ENCODE assay signal across 18 cellular contexts in the genomic region with DNA sequence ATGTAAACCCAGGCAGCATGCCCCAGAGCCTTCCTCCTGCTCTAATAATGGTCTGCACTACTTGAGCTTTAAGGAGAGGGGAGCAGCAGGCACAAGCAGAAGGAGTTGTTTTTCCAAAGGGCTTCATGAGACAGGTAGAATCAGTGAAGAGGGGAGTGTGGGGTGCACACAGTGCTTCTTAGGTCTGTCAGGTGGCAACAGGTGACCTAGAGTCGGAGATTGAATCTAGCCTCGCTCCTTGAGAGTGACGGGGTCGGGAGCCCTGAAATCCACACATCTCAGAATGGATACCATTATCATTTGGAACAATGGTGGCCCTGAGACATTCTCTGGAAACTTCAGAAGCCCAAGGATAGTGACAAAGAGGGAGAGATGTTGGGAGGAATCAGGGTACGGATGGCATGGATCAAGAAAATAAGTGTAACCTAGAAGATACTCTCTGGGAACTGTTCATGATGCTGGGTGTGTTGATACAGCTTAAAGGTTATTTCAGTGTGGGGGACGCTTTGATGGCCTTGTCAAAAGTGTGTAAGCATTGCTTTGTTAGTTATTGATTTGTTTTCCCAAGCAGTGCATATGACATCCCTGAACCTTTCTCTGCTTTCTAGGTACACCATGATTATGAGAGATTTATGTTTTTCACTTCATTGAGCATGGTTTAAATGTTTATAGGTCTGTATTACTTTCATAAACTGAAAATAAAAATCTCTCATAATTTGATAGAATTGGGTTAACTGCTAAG.
DNase-seq lines count a peak whose midpoint lies in the region; ATAC-seq, FAIRE-seq and TF ChIP-seq lines count a peak whose summit lies in the region.
"Had no signal": no experiment of that assay in that cellular context is flagged by ENCODE, and none has a peak within 500 bp of the region (broad histone marks: within the 10 kb centered on the region; RNA-seq: fewer than 3 reads in every experiment).

No MANE protein-coding gene starts in this region.

- H2AFZ ChIP-seq in OCI-LY7 (ENCODE audit: low read length), result no peak overlapping the region

- no peaks in the 10 kb centered on the region for H3K36me3 ChIP-seq in bronchial epithelial cell (ENCODE audit: control insufficient read depth, insufficient read depth, low read length)
- no peaks in the 10 kb centered on the region for H3K36me3 ChIP-seq in aorta (ENCODE audit: control insufficient read depth in 1 of 2, insufficient read depth in 2 of 2, low read length in 1 of 2)
- H3K36me3 ChIP-seq in OCI-LY7 (ENCODE audit: insufficient read depth, low read length), result no peaks in the 10 kb centered on the region
- H3K36me3 ChIP-seq: HAP-1 had no signal

- no peak overlapping the region for H3K4me3 Mint-ChIP-seq in stimulated activated naive CD8-positive, alpha-beta T cell treated with anti-CD3 and anti-CD28 coated beads, Interleukin-15, amount 100 ng/mL, for 72 hours
- H3K4me3 Mint-ChIP-seq: CD4-positive, alpha-beta memory T cell had no signal

- peaks cover 2% of the 10 kb centered on the region for H3K9me3 ChIP-seq in aorta (ENCODE audit: control insufficient read depth, low read length)
- H3K9me3 ChIP-seq in OCI-LY7 (ENCODE audit: low read length), result no peaks in the 10 kb centered on the region
- H3K9me3 ChIP-seq: HAP-1 had no signal

- CTCF ChIA-PET in OCI-LY7 (lab: Charles Lee; ENCODE audit: unreplicated experiment), result no interaction called here

- peak; percentile 60 for FAIRE-seq in bronchial epithelial cell (lab: Jason Lieb, UNC)
- FAIRE-seq: GM12891, GM18507, H54 had no signal

- intact Hi-C loops in aorta (cut with DNase I), result no loop called here
- intact Hi-C loops in OCI-LY7 (cut with micrococcal nuclease; ENCODE audit: unreplicated experiment), result no loop called here

- no peak overlapping the region for H3K27ac ChIP-seq in aorta (ENCODE audit: low read depth in 1 of 2, low read length in 2 of 2)
- H3K27ac ChIP-seq in OCI-LY7 (ENCODE audit: low read depth, low read length, poor library complexity, severe bottlenecking), result no peak overlapping the region

- H3K27ac Mint-ChIP-seq in stimulated activated naive CD8-positive, alpha-beta T cell treated with anti-CD3 and anti-CD28 coated beads, Interleukin-15, amount 100 ng/mL, for 72 hours, result no peak overlapping the region
- H3K27ac Mint-ChIP-seq: CD4-positive, alpha-beta memory T cell had no signal

- BruUV-seq in OCI-LY7 (replicated peaks; lab: Mats Ljungman, UMichigan), result no TSS peak

- H3K4me1 ChIP-seq in aorta (ENCODE audit: control insufficient read depth in 1 of 2, insufficient read depth in 2 of 2, low read length in 2 of 2), result no peaks in the 10 kb centered on the region
- H3K4me1 ChIP-seq in OCI-LY7 (ENCODE audit: insufficient read depth, low read length, poor library complexity, severe bottlenecking), result no peaks in the 10 kb centered on the region
- H3K4me1 ChIP-seq: HAP-1 had no signal

- H3K9me3 Mint-ChIP-seq in stimulated activated naive CD8-positive, alpha-beta T cell treated with anti-CD3 and anti-CD28 coated beads, Interleukin-15, amount 100 ng/mL, for 72 hours, result no peaks in the 10 kb centered on the region
- H3K9me3 Mint-ChIP-seq: CD4-positive, alpha-beta memory T cell had no signal

- H3K9me2 ChIP-seq in OCI-LY7 (ENCODE audit: insufficient read depth, low read length), result no peaks in the 10 kb centered on the region

- H3K27me3 ChIP-seq in bronchial epithelial cell (ENCODE audit: control insufficient read depth, insufficient read depth, low read length) (no peaks in the 10 kb centered on the region), aorta (ENCODE audit: control insufficient read depth in 1 of 2, insufficient read depth in 2 of 2, low read length in 1 of 2) (peaks cover 0 to 3% of the 10 kb centered on the region in 2 donors)

- peak; percentile 26 for ATAC-seq in stimulated activated naive CD8-positive, alpha-beta T cell treated with anti-CD3 and anti-CD28 coated beads, Interleukin-15, amount 100 ng/mL, for 72 hours
- no peak for ATAC-seq in stimulated activated naive CD8-positive, alpha-beta T cell treated with anti-CD3 and anti-CD28 coated beads, Interleukin-15, Interleukin-2, amounts not matched to agents 100 U/mL and 50 U/mL, for 24 hours
- ATAC-seq in aorta (ENCODE audit: low FRiP score), result peak; percentile 41

- no peaks in the 10 kb centered on the region for H3K4me1 Mint-ChIP-seq in stimulated activated naive CD8-positive, alpha-beta T cell treated with anti-CD3 and anti-CD28 coated beads, Interleukin-15, amount 100 ng/mL, for 72 hours

- H3K4me3 ChIP-seq in bronchial epithelial cell (ENCODE audit: low read depth, low read length), result no peak overlapping the region
- H3K4me3 ChIP-seq in aorta (ENCODE audit: low read length in 2 of 2), result no peak overlapping the region
- no peak overlapping the region for H3K4me3 ChIP-seq in OCI-LY7 (ENCODE audit: low read depth, low read length, poor library complexity, severe bottlenecking)
- H3K4me3 ChIP-seq: HAP-1 had no signal

- 69 to 72% methylated on average over 6 of the region's 6 CpGs for WGBS in aorta, 2 donors

- POLR2A ChIA-PET in OCI-LY7 (lab: Charles Lee), result interaction anchor here (0.6 kb wide), 1 partner anchor 29 kb away, joined by 3 read pairs; no protein-coding TSS in a partner anchor

- H3K79me2 ChIP-seq in OCI-LY7 (ENCODE audit: insufficient read depth, low read depth, low read length), result no peaks in the 10 kb centered on the region

- TF ChIP-seq CTCF in bronchial epithelial cell (IDR thresholded peaks at IDR 0.05; ENCODE audit: insufficient read depth, low read length, severe bottlenecking) (no peak), OCI-LY7 (conservative IDR thresholded peaks at IDR 0.05; ENCODE audit: low read length) (no peak)

- H4K20me1 ChIP-seq in OCI-LY7 (ENCODE audit: insufficient read depth, low read length), result no peaks in the 10 kb centered on the region

- no peak for DNase-seq in stimulated activated naive CD8-positive, alpha-beta T cell treated with anti-CD3 and anti-CD28 coated beads, Interleukin-15, amount 100 ng/mL, for 72 hours
- no peak for DNase-seq in stimulated activated naive CD8-positive, alpha-beta T cell treated with anti-CD3 and anti-CD28 coated beads, Interleukin-15, Interleukin-2, amounts not matched to agents 100 U/mL and 50 U/mL, for 24 hours
- no peak for DNase-seq in bronchial epithelial cell (ENCODE audit: low read depth)
- DNase-seq in aorta, result no peak
- DNase-seq in OCI-LY7 (ENCODE audit: low spot score), result no peak
- DNase-seq in NCI-H510A (lab: John Stamatoyannopoulos, UW), result no peak
- DNase-seq: C1 segment of cervical spinal cord; Calu3; CD4-positive, alpha-beta memory T cell; COR-L47; DMS53; DMS79 treated with DMSO at 0.1 percent for 48 hours; GF-D8; GOT3 had no signal

- H3K4me2 ChIP-seq in OCI-LY7 (ENCODE audit: low read length), result no peak overlapping the region

- H3K27me3 Mint-ChIP-seq in stimulated activated naive CD8-positive, alpha-beta T cell treated with anti-CD3 and anti-CD28 coated beads, Interleukin-15, amount 100 ng/mL, for 72 hours, result peaks cover 31% of the 10 kb centered on the region
